Comparison of ENCODE assay signal across 28 cellular contexts in genomic region chr3:162385387-162385786, GRCh38.
"Had no signal": no experiment of that assay in that cellular context is flagged by ENCODE, and none has a peak within 500 bp of the region (broad histone marks: within the 10 kb centered on the region; RNA-seq: fewer than 3 reads in every experiment).

No MANE protein-coding gene starts in this region.

- H3K4me2 ChIP-seq: neural progenitor cell, smooth muscle cell had no signal

- H3K36me3 ChIP-seq: neural progenitor cell, ovary, spleen, suprapubic skin, tibial artery, transverse colon, upper lobe of right lung, uterus had no signal

- ATAC-seq: natural killer cell; psoas muscle; right cardiac atrium; sciatic nerve; stimulated activated memory B cell treated with anti-CD40 and anti-IgM and Interleukin-4, amounts not matched to agents 10 μg/mL and 1 μg/mL and 100 μg/mL, for 72 hours; stimulated activated naive CD8-positive, alpha-beta T cell treated with anti-CD3 and anti-CD28 coated beads, Interleukin-15, amount 100 ng/mL, for 72 hours; stimulated activated naive CD8-positive, alpha-beta T cell treated with anti-CD3 and anti-CD28 coated beads, Interleukin-15, Interleukin-2, amounts not matched to agents 100 U/mL and 50 U/mL, for 24 hours; upper lobe of right lung had no signal

- H3K27ac ChIP-seq: neural progenitor cell, ovary, parathyroid adenoma, psoas muscle, skin epidermis, spleen, suprapubic skin, testis, tibial artery, transverse colon, upper lobe of right lung, uterus had no signal

- H3K4me3 ChIP-seq: neural progenitor cell, ovary, psoas muscle, skin epidermis, smooth muscle cell, spleen, suprapubic skin, testis, tibial artery, transverse colon, upper lobe of right lung, uterus had no signal

- H3K27me3 ChIP-seq: neural progenitor cell, ovary, spleen, suprapubic skin, testis, tibial artery, transverse colon, upper lobe of right lung, uterus had no signal

- H3K79me2 ChIP-seq: parathyroid adenoma had no signal

- H3K4me1 ChIP-seq: neural progenitor cell, parathyroid adenoma, psoas muscle, spleen, suprapubic skin, testis, tibial artery, transverse colon, upper lobe of right lung, uterus had no signal

- H3K9ac ChIP-seq: neural progenitor cell, parathyroid adenoma had no signal

- H3K9me3 ChIP-seq: ovary, psoas muscle, suprapubic skin, testis, tibial artery, transverse colon, upper lobe of right lung, uterus had no signal

- DNase-seq: natural killer cell; occipital lobe; ovary; posterior cingulate gyrus; psoas muscle; right cardiac atrium; spleen; stimulated activated CD4-positive, alpha-beta T cell treated with anti-CD3 and anti-CD28 coated beads, Interleukin-12 subunit alpha, Interleukin-12 subunit beta, amount 100 ng/mL, for 4 hours; stimulated activated CD4-positive, alpha-beta T cell treated with anti-CD3 and anti-CD28 coated beads, Interleukin-1b, Interleukin-23, amount 100 ng/mL, for 48 hours; stimulated activated CD4-positive, alpha-beta T cell treated with anti-CD3 and anti-CD28 coated beads, Interleukin-4, amount 100 ng/mL, for 1 hour; stimulated activated CD4-positive, alpha-beta T cell treated with anti-CD3 and anti-CD28 coated beads, Interleukin-4, amount 100 ng/mL, for 4 hours; stimulated activated CD8-positive, alpha-beta memory T cell treated with anti-CD3 and anti-CD28 coated beads, Interleukin-4, amount 100 ng/mL, for 48 hours; stimulated activated naive CD4-positive, alpha-beta T cell; stimulated activated naive CD8-positive, alpha-beta T cell treated with anti-CD3 and anti-CD28 coated beads, Interleukin-15, amount 100 ng/mL, for 72 hours; stimulated activated naive CD8-positive, alpha-beta T cell treated with anti-CD3 and anti-CD28 coated beads, Interleukin-15, Interleukin-2, amounts not matched to agents 100 U/mL and 50 U/mL, for 24 hours; substantia nigra; testis; tibial artery; transverse colon; upper lobe of right lung; uterus had no signal

- H2AFZ ChIP-seq: neural progenitor cell, parathyroid adenoma had no signal
